Comparison of ENCODE assay signal across 22 cellular contexts in the genomic region with DNA sequence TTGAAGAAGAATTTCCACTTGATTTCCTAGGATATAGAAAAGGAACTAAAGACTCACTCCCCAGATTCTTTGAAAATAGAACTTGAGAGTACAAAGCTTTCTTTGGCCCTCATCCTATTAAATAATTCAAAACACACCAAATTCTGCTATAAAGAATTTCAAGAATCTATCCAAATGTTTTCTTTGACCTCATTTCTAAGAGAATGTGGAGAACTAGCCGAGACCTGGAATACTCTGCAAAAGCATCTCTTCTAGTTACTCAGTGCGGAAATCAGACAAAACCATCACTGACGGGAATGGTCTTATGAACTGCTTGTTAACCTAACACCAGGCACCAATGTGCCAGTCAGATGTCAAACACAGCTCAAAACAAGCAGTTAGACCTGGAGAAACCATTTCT.
"Had no signal": no experiment of that assay in that cellular context is flagged by ENCODE, and none has a peak within 500 bp of the region (broad histone marks: within the 10 kb centered on the region; RNA-seq: fewer than 3 reads in every experiment).

No MANE protein-coding gene starts in this region.

- H3K9me3 Mint-ChIP-seq: activated B cell treated with CpG ODN at 0.5 μM for 24 hours; activated CD4-positive, alpha-beta T cell treated with anti-CD3 and anti-CD28 coated beads, Interleukin-2, amount 10 ng/mL, durations not matched to agents 24 days and 14 days; activated naive CD4-positive, alpha-beta T cell treated with anti-CD3 and anti-CD28 coated beads, Interleukin-2, amount 50 U/mL, for 72 hours; activated naive CD8-positive, alpha-beta T cell treated with anti-CD3 and anti-CD28 coated beads, Interleukin-2, amount 50 U/mL, for 24 hours; activated T-cell treated with anti-CD3 and anti-CD28 coated beads, Interleukin-2, amount 50 U/mL, for 4 hours had no signal

- ATAC-seq: activated naive CD4-positive, alpha-beta T cell treated with anti-CD3 and anti-CD28 coated beads, Interleukin-2, amount 50 U/mL, for 72 hours; activated naive CD8-positive, alpha-beta T cell treated with anti-CD3 and anti-CD28 coated beads, Interleukin-2, amount 50 U/mL, for 24 hours; activated T-cell treated with anti-CD3 and anti-CD28 coated beads, Interleukin-2, amount 50 U/mL, for 4 hours had no signal

- H3K4me1 Mint-ChIP-seq: activated B cell treated with CpG ODN at 0.5 μM for 24 hours; activated CD4-positive, alpha-beta T cell treated with anti-CD3 and anti-CD28 coated beads, Interleukin-2, amount 10 ng/mL, durations not matched to agents 24 days and 14 days; activated naive CD8-positive, alpha-beta T cell treated with anti-CD3 and anti-CD28 coated beads, Interleukin-2, amount 50 U/mL, for 24 hours had no signal

- H3K4me3 Mint-ChIP-seq: activated B cell treated with CpG ODN at 0.5 μM for 24 hours; activated CD4-positive, alpha-beta T cell treated with anti-CD3 and anti-CD28 coated beads, Interleukin-2, amount 10 ng/mL, durations not matched to agents 24 days and 14 days; activated naive CD8-positive, alpha-beta T cell treated with anti-CD3 and anti-CD28 coated beads, Interleukin-2, amount 50 U/mL, for 24 hours; activated T-cell treated with anti-CD3 and anti-CD28 coated beads, Interleukin-2, amount 50 U/mL, for 4 hours had no signal

- H3K27ac Mint-ChIP-seq: activated B cell treated with CpG ODN at 0.5 μM for 24 hours; activated CD4-positive, alpha-beta T cell treated with anti-CD3 and anti-CD28 coated beads, Interleukin-2, amount 10 ng/mL, durations not matched to agents 24 days and 14 days; activated naive CD4-positive, alpha-beta T cell treated with anti-CD3 and anti-CD28 coated beads, Interleukin-2, amount 50 U/mL, for 72 hours; activated naive CD8-positive, alpha-beta T cell treated with anti-CD3 and anti-CD28 coated beads, Interleukin-2, amount 50 U/mL, for 24 hours had no signal

- H3K4me3 ChIP-seq: breast epithelium had no signal

- DNase-seq: activated B cell treated with CpG ODN at 0.5 μM for 24 hours; activated CD4-positive, alpha-beta T cell treated with anti-CD3 and anti-CD28 coated beads for 1 hour; activated CD4-positive, alpha-beta T cell treated with anti-CD3 and anti-CD28 coated beads, Interleukin-2, amount 10 ng/mL, durations not matched to agents 24 days and 14 days; activated CD4-positive, alpha-beta T cell treated with anti-CD3 and anti-CD28 coated beads, Interleukin-2, amount 50 U/mL, for 48 hours; activated effector memory CD4-positive, alpha-beta T cell treated with anti-CD3 and anti-CD28 coated beads, Interleukin-2, amount 50 U/mL, for 16 hours; activated naive CD4-positive, alpha-beta T cell treated with Interleukin-2 at 50 U/mL for 16 hours; activated naive CD8-positive, alpha-beta T cell treated with anti-CD3 and anti-CD28 coated beads, Interleukin-2, amount 50 U/mL, for 24 hours; activated T-cell treated with anti-CD3 and anti-CD28 coated beads, Interleukin-2, amount 50 U/mL, for 4 hours; amygdala; caudate nucleus; NCI-H1092; NCI-H1417; NCI-H1694; NCI-H2081; NCI-H446; NCI-H524; NCI-H774; SIG-M5; T-helper 2 cell; T1000 had no signal

- H3K36me3 Mint-ChIP-seq: activated naive CD4-positive, alpha-beta T cell treated with anti-CD3 and anti-CD28 coated beads, Interleukin-2, amount 50 U/mL, for 72 hours had no signal
